Comparison of ENCODE assay signal across 32 cellular contexts in genomic region chr1:55773189-55773940, GRCh38.
"Had no signal": no experiment of that assay in that cellular context is flagged by ENCODE, and none has a peak within 500 bp of the region (broad histone marks: within the 10 kb centered on the region; RNA-seq: fewer than 3 reads in every experiment).

No MANE protein-coding gene starts in this region.

- H3K4me1 Mint-ChIP-seq: activated B cell treated with CpG ODN at 0.5 μM for 24 hours; activated naive CD4-positive, alpha-beta T cell treated with anti-CD3 and anti-CD28 coated beads, Interleukin-2, amount 50 U/mL, for 24 hours; activated naive CD8-positive, alpha-beta T cell treated with anti-CD3 and anti-CD28 coated beads, Interleukin-2, amount 50 U/mL, for 24 hours; natural killer cell; stimulated activated memory B cell treated with anti-CD40 and anti-IgM and Interleukin-4, amounts not matched to agents 10 μg/mL and 1 μg/mL and 100 μg/mL, for 72 hours; stimulated activated naive CD8-positive, alpha-beta T cell treated with anti-CD3 and anti-CD28 coated beads, Interleukin-15, amount 100 ng/mL, for 72 hours had no signal

- H3K9me3 Mint-ChIP-seq: activated naive CD8-positive, alpha-beta T cell treated with anti-CD3 and anti-CD28 coated beads, Interleukin-2, amount 50 U/mL, for 24 hours; activated T-helper 1 cell treated with anti-CD3 and anti-CD28 coated beads, Interleukin-12 subunit alpha, Interleukin-12 subunit beta, Interleukin-2, Interleukin-4 antibody, amounts not matched to agents 30 ng/mL and 10 ng/mL and 1 ng/mL, durations not matched to agents 14 hours and 24 hours and 36 hours had no signal

- H3K4me2 ChIP-seq: neural progenitor cell had no signal

- H3K36me3 ChIP-seq: cardiac muscle cell, gastrocnemius medialis, left ventricle myocardium inferior, neural progenitor cell, uterus had no signal

- H3K4me1 ChIP-seq: gastrocnemius medialis, left ventricle myocardium inferior, neural progenitor cell, uterus had no signal

- H3K36me3 Mint-ChIP-seq: activated naive CD4-positive, alpha-beta T cell treated with anti-CD3 and anti-CD28 coated beads, Interleukin-2, amount 50 U/mL, for 24 hours; natural killer cell; neural progenitor cell; stimulated activated memory B cell treated with anti-CD40 and anti-IgM and Interleukin-4, amounts not matched to agents 10 μg/mL and 1 μg/mL and 100 μg/mL, for 72 hours had no signal

- H3K27me3 Mint-ChIP-seq: activated naive CD4-positive, alpha-beta T cell treated with anti-CD3 and anti-CD28 coated beads, Interleukin-2, amount 50 U/mL, for 24 hours; stimulated activated memory B cell treated with anti-CD40 and anti-IgM and Interleukin-4, amounts not matched to agents 10 μg/mL and 1 μg/mL and 100 μg/mL, for 72 hours; stimulated activated naive CD8-positive, alpha-beta T cell treated with anti-CD3 and anti-CD28 coated beads, Interleukin-15, amount 100 ng/mL, for 72 hours; type B pancreatic cell had no signal

- H3K27me3 ChIP-seq: cardiac muscle cell, dorsolateral prefrontal cortex, gastrocnemius medialis, neural progenitor cell, uterus had no signal

- H3K4me3 ChIP-seq: cardiac muscle cell, coronary artery, dorsolateral prefrontal cortex, gastrocnemius medialis, left ventricle myocardium inferior, lung, neural progenitor cell, uterus had no signal

- H3K4me3 Mint-ChIP-seq: activated B cell treated with CpG ODN at 0.5 μM for 24 hours; activated naive CD4-positive, alpha-beta T cell treated with anti-CD3 and anti-CD28 coated beads, Interleukin-2, amount 50 U/mL, for 24 hours; activated naive CD8-positive, alpha-beta T cell treated with anti-CD3 and anti-CD28 coated beads, Interleukin-2, amount 50 U/mL, for 24 hours; activated T-helper 1 cell treated with anti-CD3 and anti-CD28 coated beads, Interleukin-12 subunit alpha, Interleukin-12 subunit beta, Interleukin-2, Interleukin-4 antibody, amounts not matched to agents 30 ng/mL and 10 ng/mL and 1 ng/mL, durations not matched to agents 14 hours and 24 hours and 36 hours; natural killer cell; neural progenitor cell; stimulated activated memory B cell treated with anti-CD40 and anti-IgM and Interleukin-4, amounts not matched to agents 10 μg/mL and 1 μg/mL and 100 μg/mL, for 72 hours; stimulated activated naive CD8-positive, alpha-beta T cell treated with anti-CD3 and anti-CD28 coated beads, Interleukin-15, amount 100 ng/mL, for 72 hours; type B pancreatic cell had no signal

- DNase-seq: activated B cell treated with CpG ODN at 0.5 μM for 24 hours; activated CD4-positive, alpha-beta T cell treated with anti-CD3 and anti-CD28 coated beads, Interleukin-2, amount 50 U/mL, for 4 hours; activated CD8-positive, alpha-beta memory T cell treated with anti-CD3 and anti-CD28 coated beads for 24 hours; activated gamma-delta T cell; activated naive CD8-positive, alpha-beta T cell treated with anti-CD3 and anti-CD28 coated beads, Interleukin-2, amount 50 U/mL, for 24 hours; anterior cingulate cortex; cerebellar nuclear complex; dorsolateral prefrontal cortex; effector memory CD4-positive, alpha-beta T cell; gastrocnemius medialis; glutamatergic neuron; islet precursor cell; left ventricle myocardium inferior; mesendoderm; natural killer cell; occipital lobe; small intestine; stimulated activated CD4-positive, alpha-beta T cell treated with anti-CD3 and anti-CD28 coated beads, Interleukin-1b, Interleukin-23, amount 100 ng/mL, for 48 hours; stimulated activated CD4-positive, alpha-beta T cell treated with anti-CD3 and anti-CD28 coated beads, Interleukin-4, amount 100 ng/mL, for 4 hours; stimulated activated CD8-positive, alpha-beta memory T cell treated with anti-CD3 and anti-CD28 coated beads, Interleukin-4, amount 100 ng/mL, for 48 hours; stimulated activated naive CD8-positive, alpha-beta T cell treated with anti-CD3 and anti-CD28 coated beads, Interleukin-15, amount 100 ng/mL, for 72 hours; substantia nigra; uterus had no signal

- H3K27ac ChIP-seq: cardiac muscle cell, dorsolateral prefrontal cortex, gastrocnemius medialis, left ventricle myocardium inferior, neural progenitor cell, uterus had no signal

- H3K27ac Mint-ChIP-seq: activated B cell treated with CpG ODN at 0.5 μM for 24 hours; activated naive CD4-positive, alpha-beta T cell treated with anti-CD3 and anti-CD28 coated beads, Interleukin-2, amount 50 U/mL, for 24 hours; activated naive CD8-positive, alpha-beta T cell treated with anti-CD3 and anti-CD28 coated beads, Interleukin-2, amount 50 U/mL, for 24 hours; activated T-helper 1 cell treated with anti-CD3 and anti-CD28 coated beads, Interleukin-12 subunit alpha, Interleukin-12 subunit beta, Interleukin-2, Interleukin-4 antibody, amounts not matched to agents 30 ng/mL and 10 ng/mL and 1 ng/mL, durations not matched to agents 14 hours and 24 hours and 36 hours; natural killer cell; neural progenitor cell; stimulated activated memory B cell treated with anti-CD40 and anti-IgM and Interleukin-4, amounts not matched to agents 10 μg/mL and 1 μg/mL and 100 μg/mL, for 72 hours; stimulated activated naive CD8-positive, alpha-beta T cell treated with anti-CD3 and anti-CD28 coated beads, Interleukin-15, amount 100 ng/mL, for 72 hours; type B pancreatic cell had no signal

- H2AFZ ChIP-seq: neural progenitor cell had no signal

- H3K9ac ChIP-seq: neural progenitor cell had no signal

- H3K9me3 ChIP-seq: gastrocnemius medialis, uterus had no signal

- ATAC-seq: activated naive CD8-positive, alpha-beta T cell treated with anti-CD3 and anti-CD28 coated beads, Interleukin-2, amount 50 U/mL, for 24 hours; gastrocnemius medialis; natural killer cell; sciatic nerve; stimulated activated memory B cell treated with anti-CD40 and anti-IgM and Interleukin-4, amounts not matched to agents 10 μg/mL and 1 μg/mL and 100 μg/mL, for 72 hours; stimulated activated naive CD8-positive, alpha-beta T cell treated with anti-CD3 and anti-CD28 coated beads, Interleukin-15, amount 100 ng/mL, for 72 hours had no signal
